Comparison of ENCODE assay signal across 27 cellular contexts in the genomic region with DNA sequence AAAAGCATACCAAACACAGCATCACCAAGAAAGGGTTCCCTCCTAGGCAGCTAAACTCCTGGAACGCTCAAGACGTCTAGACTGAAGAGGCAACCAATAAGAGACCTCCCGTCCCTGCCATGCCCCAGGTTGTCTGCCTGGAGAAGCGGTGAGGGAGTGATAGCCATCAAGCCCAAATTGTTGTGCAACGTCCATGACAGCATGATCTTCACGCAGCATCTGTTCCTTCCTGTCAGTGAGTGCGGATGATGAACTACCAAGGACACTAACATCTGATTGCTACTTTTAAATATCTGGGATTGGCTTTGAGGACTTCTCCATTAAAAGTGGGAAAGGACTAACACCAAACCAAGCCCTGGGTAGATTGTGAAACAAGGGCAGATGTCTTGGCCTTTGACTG.
"Had no signal": no experiment of that assay in that cellular context is flagged by ENCODE, and none has a peak within 500 bp of the region (broad histone marks: within the 10 kb centered on the region; RNA-seq: fewer than 3 reads in every experiment).

No MANE protein-coding gene starts in this region.

- H3K4me3 ChIP-seq: cardiac muscle cell, MG63, Peyer's patch, SJCRH30 had no signal

- H3K9me3 Mint-ChIP-seq: activated B cell treated with CpG ODN at 0.5 μM for 24 hours; activated CD4-positive, alpha-beta T cell treated with anti-CD3 and anti-CD28 coated beads, Interleukin-2, amount 10 ng/mL, durations not matched to agents 24 days and 14 days; activated naive CD4-positive, alpha-beta T cell treated with anti-CD3 and anti-CD28 coated beads for 36 hours; activated T-cell treated with anti-CD3 and anti-CD28 coated beads, Interleukin-2, amount 50 U/mL, for 4 hours had no signal

- H3K36me3 Mint-ChIP-seq: activated naive CD8-positive, alpha-beta T cell had no signal

- H3K27ac Mint-ChIP-seq: activated B cell treated with CpG ODN at 0.5 μM for 24 hours; activated CD4-positive, alpha-beta T cell treated with anti-CD3 and anti-CD28 coated beads, Interleukin-2, amount 10 ng/mL, durations not matched to agents 24 days and 14 days; activated naive CD4-positive, alpha-beta T cell treated with anti-CD3 and anti-CD28 coated beads for 36 hours; activated naive CD8-positive, alpha-beta T cell; T-helper 1 cell treated with Interleukin-12 subunit alpha and Interleukin-12 subunit beta and Interleukin-4 antibody, amounts not matched to agents 30 μg/mL and 1 μg/mL, for 36 hours had no signal

- H3K4me3 Mint-ChIP-seq: activated B cell treated with CpG ODN at 0.5 μM for 24 hours; activated CD4-positive, alpha-beta T cell treated with anti-CD3 and anti-CD28 coated beads, Interleukin-2, amount 10 ng/mL, durations not matched to agents 24 days and 14 days; activated naive CD4-positive, alpha-beta T cell treated with anti-CD3 and anti-CD28 coated beads for 36 hours; activated naive CD8-positive, alpha-beta T cell; activated T-cell treated with anti-CD3 and anti-CD28 coated beads, Interleukin-2, amount 50 U/mL, for 4 hours; T-helper 1 cell treated with Interleukin-12 subunit alpha and Interleukin-12 subunit beta and Interleukin-4 antibody, amounts not matched to agents 30 μg/mL and 1 μg/mL, for 36 hours had no signal

- H3K4me1 Mint-ChIP-seq: activated B cell treated with CpG ODN at 0.5 μM for 24 hours; activated CD4-positive, alpha-beta T cell treated with anti-CD3 and anti-CD28 coated beads, Interleukin-2, amount 10 ng/mL, durations not matched to agents 24 days and 14 days had no signal

- H3K36me3 ChIP-seq: brain microvascular endothelial cell, cardiac muscle cell, MG63, Peyer's patch, SJCRH30 had no signal

- DNase-seq: activated B cell treated with CpG ODN at 0.5 μM for 24 hours; activated CD4-positive, alpha-beta T cell treated with anti-CD3 and anti-CD28 coated beads for 1 hour; activated CD4-positive, alpha-beta T cell treated with anti-CD3 and anti-CD28 coated beads, Interleukin-2, amount 10 ng/mL, durations not matched to agents 24 days and 14 days; activated CD4-positive, alpha-beta T cell treated with anti-CD3 and anti-CD28 coated beads, Interleukin-2, amount 50 U/mL, for 48 hours; activated CD8-positive, alpha-beta memory T cell treated with anti-CD3 and anti-CD28 coated beads for 24 hours; activated gamma-delta T cell; activated naive CD4-positive, alpha-beta T cell treated with anti-CD3 and anti-CD28 coated beads for 36 hours; activated T-cell treated with anti-CD3 and anti-CD28 coated beads, Interleukin-2, amount 50 U/mL, for 4 hours; brain microvascular endothelial cell; MG63; NCI-H1092 treated with DMSO at 0.1 percent for 48 hours; NCI-H1417 treated with DMSO at 0.1 percent for 48 hours; NCI-H1694; NCI-H2029 treated with DMSO at 0.1 percent for 48 hours; NCI-H345; NCI-H510A treated with DMSO at 0.1 percent for 48 hours; NCI-H69; NK-92 treated with Interleukin-12 subunit alpha and Interleukin-12 subunit beta, amount 100 ng/mL, for 24 hours; Peyer's patch; Right ventricle myocardium superior; SJCRH30; SK-N-SH; SW 1271 had no signal

- H3K27me3 Mint-ChIP-seq: activated B cell treated with CpG ODN at 0.5 μM for 24 hours had no signal

- ATAC-seq: activated T-cell treated with anti-CD3 and anti-CD28 coated beads, Interleukin-2, amount 50 U/mL, for 4 hours had no signal

- H3K27ac ChIP-seq: brain microvascular endothelial cell, cardiac muscle cell, Peyer's patch, RWPE1, SJCRH30 had no signal

- H3K4me1 ChIP-seq: Peyer's patch, SJCRH30 had no signal

- H3K9me2 ChIP-seq: SK-N-SH had no signal

- H3K27me3 ChIP-seq: brain microvascular endothelial cell, cardiac muscle cell, MG63, Peyer's patch, SJCRH30 had no signal

- H3K4me2 ChIP-seq: SK-N-SH had no signal
